Comparison of ENCODE assay signal across 8 cellular contexts in genomic region chr11:128290106-128290840, GRCh38.
A peak's percentile ranks its signal among the peaks of the same experiment; 100 is the strongest.
DNase-seq lines count a peak whose midpoint lies in the region; ATAC-seq and TF ChIP-seq lines count a peak whose summit lies in the region.

No MANE protein-coding gene starts in this region.

- TF ChIP-seq CTCF in astrocyte of the spinal cord (IDR thresholded peaks at IDR 0.05; ENCODE audit: low read depth, low read length), result peak; percentile 73

- DNase-seq in NK-92 treated with Interleukin-12 subunit alpha and Interleukin-12 subunit beta, amount 100 ng/mL, for 24 hours (lab: John Stamatoyannopoulos, UW), result peak; percentile 83
- DNase-seq in NK-92 (lab: John Stamatoyannopoulos, UW; ENCODE audit: unreplicated experiment) (no peak), NCI-H1092 treated with DMSO at 0.1 percent for 48 hours (lab: John Stamatoyannopoulos, UW) (peak; percentile 82), T-helper 9 cell (peak; percentile 44), astrocyte of the spinal cord (ENCODE audit: low read depth, low spot score) (peak; percentile 84), iPS-NIHi11 (ENCODE audit: low spot score) (peak; percentile 75), smooth muscle cell of the brain vasculature (ENCODE audit: low read depth, low spot score) (peak; percentile 80)

- in situ Hi-C loops in astrocyte of the spinal cord (cut with HindIII; ENCODE audit: low sequenced_read_pairs), result no loop called here

- no peak overlapping the region for H3K4me3 ChIP-seq in astrocyte of the spinal cord (ENCODE audit: low read depth, low read length)

- peak; percentile 80 for ATAC-seq in HG02642 (IDR thresholded peaks at IDR 0.05; ENCODE audit: poor library complexity, unreplicated experiment)
